8 cellular contexts compared by ENCODE assay signal in genomic region chr6:24718449-24719124, GRCh38. TPM values are rescaled to one million over a fixed set of nuclear protein-coding genes. Genes with fewer than 3 reads are reported as not detected.
DNase-seq lines count a peak whose midpoint lies in the region; ATAC-seq, FAIRE-seq and TF ChIP-seq lines count a peak whose summit lies in the region.

No MANE protein-coding gene starts in this region.

- TF ChIP-seq POLR2A in erythroblast (IDR thresholded peaks at IDR 0.05; ENCODE audit: low read length) = peak; percentile 9

- peaks cover 14% of the 10 kb centered on the region for H3K4me1 ChIP-seq in RWPE2 (ENCODE audit: insufficient read depth, poor library complexity, severe bottlenecking)
- H3K4me1 ChIP-seq in psoas muscle = peaks cover 41% of the 10 kb centered on the region

- no peak for DNase-seq in GM12865 (ENCODE audit: low read depth)
- DNase-seq in RWPE2 (ENCODE audit: low spot score) = no peak
- peak; percentile 32 to 47 for DNase-seq in erythroblast (lab: John Stamatoyannopoulos, UW)
- DNase-seq in psoas muscle = no peak
- no peak for DNase-seq in GM19239 (ENCODE audit: insufficient read length, low spot score)

- no peaks in the 10 kb centered on the region for H3K27me3 ChIP-seq in RWPE2 (ENCODE audit: insufficient read depth, poor library complexity, severe bottlenecking)
- no peaks in the 10 kb centered on the region for H3K27me3 ChIP-seq in psoas muscle (ENCODE audit: insufficient read depth in 3 of 3, low read length in 2 of 3)

- peak overlapping the region; percentile 95 for H3K4me3 ChIP-seq in GM12865 (ENCODE audit: low read depth, low read length)
- H3K4me3 ChIP-seq in RWPE2 (ENCODE audit: severe bottlenecking) = peak overlapping the region; percentile 92
- peak overlapping the region; percentile 88 for H3K4me3 ChIP-seq in psoas muscle

- H3K9me3 ChIP-seq in RWPE2 (ENCODE audit: severe bottlenecking) = no peaks in the 10 kb centered on the region
- H3K9me3 ChIP-seq in psoas muscle = no peaks in the 10 kb centered on the region

- 10 to 13% (median 12%) methylated on average over 8 of the region's 8 CpGs for WGBS in psoas muscle, 3 donors

- no peak for FAIRE-seq in GM19239 (lab: Jason Lieb, UNC)

- intact Hi-C loops in psoas muscle (cut with DNase I) = no loop called here

- ATAC-seq in RWPE2 (ENCODE audit: low read depth) (no peak), psoas muscle (no peak), GM19463 (IDR thresholded peaks at IDR 0.05; ENCODE audit: unreplicated experiment) (no peak), GM19328 (IDR thresholded peaks at IDR 0.05; ENCODE audit: unreplicated experiment) (no peak), HG03025 (IDR thresholded peaks at IDR 0.05; ENCODE audit: low FRiP score, unreplicated experiment) (no peak)

- H3K36me3 ChIP-seq in RWPE2 (ENCODE audit: low read depth) = peaks cover 59% of the 10 kb centered on the region
- H3K36me3 ChIP-seq in psoas muscle (ENCODE audit: insufficient read depth in 1 of 2, low read depth in 1 of 2) = peaks cover 3 to 39% of the 10 kb centered on the region in 2 donors

- TF ChIP-seq CTCF in GM12865 (IDR thresholded peaks at IDR 0.05; ENCODE audit: insufficient read depth, low read depth, low read length, missing control alignments) (no peak), RWPE2 (IDR thresholded peaks at IDR 0.05; ENCODE audit: poor library complexity, severe bottlenecking) (no peak), psoas muscle (IDR thresholded peaks at IDR 0.05) (no peak)

- H3K27ac ChIP-seq in RWPE2 (ENCODE audit: poor library complexity, severe bottlenecking) = peak overlapping the region; percentile 83
- H3K27ac ChIP-seq in psoas muscle = peak overlapping the region; percentile 100

RNA-seq across cellular contexts. Expression of gene C6orf62, which starts 0.4 kb away (rescaled TPM):
- 10 to 100 TPM; 43.1 to 57.2 (median 47.1) TPM for total RNA-seq in psoas muscle
- 10 to 100 TPM; 23.9 to 54.8 (median 35.6) TPM for polyA plus RNA-seq in psoas muscle

RNA-seq across cellular contexts. Expression of gene ACOT13, which starts 51.7 kb away (rescaled TPM):
- total RNA-seq in psoas muscle = 10 to 100 TPM; 36.3 to 50.7 (median 37.6) TPM
- 10 to 100 TPM; 25.2 to 44.6 (median 36.7) TPM for polyA plus RNA-seq in psoas muscle

RNA-seq across cellular contexts. Expression of gene TDP2, which starts 51.9 kb away (rescaled TPM):
- 10 to 100 TPM; 16.3 to 22.1 (median 19.8) TPM for total RNA-seq in psoas muscle
- polyA plus RNA-seq in psoas muscle = 10 to 100 TPM; 19.0 to 56.7 (median 36.9) TPM

RNA-seq across cellular contexts. Expression of gene GMNN, which starts 56.1 kb away (rescaled TPM):
- 1 to 10 TPM; 3.5 to 4.2 (median 3.9) TPM for total RNA-seq in psoas muscle
- 10 to 100 TPM in 2 of 3 donors, 1 to 10 TPM in 1; 7.8 to 12.2 (median 11.0) TPM for polyA plus RNA-seq in psoas muscle

Comparison
In these comparisons a context has a peak if more than half of its experiments do, and no peak if none do; other contexts are left out.
1. DNase-seq: peak in erythroblast (2 of 2); none in GM12865 (single experiment), RWPE2 (single experiment), psoas muscle (0 of 2) and GM19239 (single experiment).
2. Peak in every context shown above with its lines, with median percentiles within 50 percentile points of each other: H3K4me3 ChIP-seq.